ENCODE assay signal across 2 cellular contexts in genomic region chr17:77381185-77381700, GRCh38.
TF ChIP-seq lines count a peak whose summit lies in the region.

No MANE protein-coding gene starts in this region.

TF ChIP-seq in IMR-90, 13 proteins besides CTCF, POLR2A, EP300 and RAD21:
- TF ChIP-seq RFX5 (IDR thresholded peaks at IDR 0.05; ENCODE audit: low read depth, low read length) (no peak), SMC3 (IDR thresholded peaks at IDR 0.05; ENCODE audit: low read depth, low read length) (no peak), MAFK (IDR thresholded peaks at IDR 0.05; ENCODE audit: low read depth, low read length) (no peak), RCOR1 (IDR thresholded peaks at IDR 0.05; ENCODE audit: insufficient replicate concordance, low read length) (no peak), BHLHE40 (IDR thresholded peaks at IDR 0.05; ENCODE audit: low read depth, low read length) (no peak), NFE2L2 (IDR thresholded peaks at IDR 0.05; ENCODE audit: low read depth, low read length) (no peak), MXI1 (IDR thresholded peaks at IDR 0.05; ENCODE audit: borderline replicate concordance, low read depth, low read length) (no peak), FOS (IDR thresholded peaks at IDR 0.05; ENCODE audit: low read depth, low read length) (no peak), USF2 (IDR thresholded peaks at IDR 0.05; ENCODE audit: low read depth, low read length) (no peak), CEBPB (IDR thresholded peaks at IDR 0.05; ENCODE audit: low read depth, low read length) (no peak), MAZ (IDR thresholded peaks at IDR 0.05; ENCODE audit: borderline replicate concordance, low read depth, low read length) (no peak), CHD1 (IDR thresholded peaks at IDR 0.05; ENCODE audit: low read depth, low read length) (no peak), ELK1 (IDR thresholded peaks at IDR 0.05; ENCODE audit: borderline replicate concordance, low read depth, low read length) (no peak)

TF ChIP-seq in H1, 55 proteins besides CTCF, POLR2A, EP300 and RAD21:
- no peak for TF ChIP-seq BCL11A (IDR thresholded peaks at IDR 0.05; ENCODE audit: low read depth in 2 of 2, low read length in 2 of 2)
- no peak for TF ChIP-seq TBP (IDR thresholded peaks at IDR 0.05; ENCODE audit: low read depth, low read length)
- TF ChIP-seq JUN (IDR thresholded peaks at IDR 0.05; ENCODE audit: low read depth, low read length) = no peak
- TF ChIP-seq SIX5 (IDR thresholded peaks at IDR 0.05; ENCODE audit: low read depth, low read length) = no peak
- no peak for TF ChIP-seq TEAD4 (IDR thresholded peaks at IDR 0.05; ENCODE audit: low read depth, low read length)
- TF ChIP-seq CBX5 (IDR thresholded peaks at IDR 0.05; ENCODE audit: low read depth, low read length) = no peak
- TF ChIP-seq CHD2 (IDR thresholded peaks at IDR 0.05; ENCODE audit: low read length) = no peak
- TF ChIP-seq RNF2 (IDR thresholded peaks at IDR 0.05; ENCODE audit: borderline replicate concordance, low read depth, low read length, missing control alignments, poor library complexity, severe bottlenecking) = no peak
